ENCODE assay signal across 1 cellular context in the genomic region with DNA sequence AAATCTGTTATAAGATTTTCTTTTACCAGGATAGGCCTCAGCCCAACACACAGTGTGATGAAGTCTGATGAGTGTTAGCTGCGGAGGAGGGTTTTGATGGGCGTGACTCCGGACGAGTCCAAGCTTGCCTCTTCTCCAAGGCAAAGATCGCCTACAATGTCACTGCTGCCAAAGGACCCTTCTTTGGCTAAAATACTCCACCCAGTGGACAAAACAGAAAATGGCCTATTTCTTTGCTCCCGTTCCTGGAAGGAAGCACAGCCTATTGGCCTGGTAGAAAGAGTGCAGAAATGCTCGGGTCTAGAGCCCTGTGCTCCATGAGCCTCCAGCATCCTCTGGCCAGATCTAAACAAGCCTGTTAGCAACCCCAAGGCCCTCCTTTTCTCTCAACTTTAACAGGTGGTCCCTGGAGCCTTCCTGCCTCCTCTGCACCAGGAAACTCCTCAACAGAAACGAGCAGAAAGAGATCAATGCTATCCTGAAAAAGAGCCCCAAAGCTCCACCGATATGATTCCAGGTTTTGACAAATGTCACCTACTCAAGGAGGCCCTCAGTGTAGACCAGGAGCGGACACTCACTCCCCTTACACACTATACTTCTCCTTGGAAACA.
TF ChIP-seq lines count a peak whose summit lies in the region.

No MANE protein-coding gene starts in this region.

TF ChIP-seq in GM12878, 131 proteins besides CTCF, POLR2A, EP300 and RAD21 (continued from another document):
- TF ChIP-seq, protein P1, sequence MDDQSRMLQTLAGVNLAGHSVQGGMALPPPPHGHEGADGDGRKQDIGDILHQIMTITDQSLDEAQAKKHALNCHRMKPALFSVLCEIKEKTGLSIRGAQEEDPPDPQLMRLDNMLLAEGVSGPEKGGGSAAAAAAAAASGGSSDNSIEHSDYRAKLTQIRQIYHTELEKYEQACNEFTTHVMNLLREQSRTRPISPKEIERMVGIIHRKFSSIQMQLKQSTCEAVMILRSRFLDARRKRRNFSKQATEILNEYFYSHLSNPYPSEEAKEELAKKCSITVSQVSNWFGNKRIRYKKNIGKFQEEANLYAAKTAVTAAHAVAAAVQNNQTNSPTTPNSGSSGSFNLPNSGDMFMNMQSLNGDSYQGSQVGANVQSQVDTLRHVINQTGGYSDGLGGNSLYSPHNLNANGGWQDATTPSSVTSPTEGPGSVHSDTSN (IDR thresholded peaks at IDR 0.05; ENCODE audit: insufficient replicate concordance, low read depth, low read length), result peak; percentile 44
- no peak for TF ChIP-seq ZNF622 (IDR thresholded peaks at IDR 0.05)
- TF ChIP-seq CREB1 (IDR thresholded peaks at IDR 0.05; ENCODE audit: low read depth), result no peak
- TF ChIP-seq YY1 (IDR thresholded peaks at IDR 0.05; ENCODE audit: low read depth, low read length), result peak; percentile 59
- no peak for TF ChIP-seq CBX3 (IDR thresholded peaks at IDR 0.05; ENCODE audit: borderline replicate concordance, low read depth)
- TF ChIP-seq, protein P2, sequence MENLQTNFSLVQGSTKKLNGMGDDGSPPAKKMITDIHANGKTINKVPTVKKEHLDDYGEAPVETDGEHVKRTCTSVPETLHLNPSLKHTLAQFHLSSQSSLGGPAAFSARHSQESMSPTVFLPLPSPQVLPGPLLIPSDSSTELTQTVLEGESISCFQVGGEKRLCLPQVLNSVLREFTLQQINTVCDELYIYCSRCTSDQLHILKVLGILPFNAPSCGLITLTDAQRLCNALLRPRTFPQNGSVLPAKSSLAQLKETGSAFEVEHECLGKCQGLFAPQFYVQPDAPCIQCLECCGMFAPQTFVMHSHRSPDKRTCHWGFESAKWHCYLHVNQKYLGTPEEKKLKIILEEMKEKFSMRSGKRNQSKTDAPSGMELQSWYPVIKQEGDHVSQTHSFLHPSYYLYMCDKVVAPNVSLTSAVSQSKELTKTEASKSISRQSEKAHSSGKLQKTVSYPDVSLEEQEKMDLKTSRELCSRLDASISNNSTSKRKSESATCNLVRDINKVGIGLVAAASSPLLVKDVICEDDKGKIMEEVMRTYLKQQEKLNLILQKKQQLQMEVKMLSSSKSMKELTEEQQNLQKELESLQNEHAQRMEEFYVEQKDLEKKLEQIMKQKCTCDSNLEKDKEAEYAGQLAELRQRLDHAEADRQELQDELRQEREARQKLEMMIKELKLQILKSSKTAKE (IDR thresholded peaks at IDR 0.05; ENCODE audit: low read depth, poor library complexity, severe bottlenecking), result peak; percentile 41
- TF ChIP-seq BHLHE40 (IDR thresholded peaks at IDR 0.05; ENCODE audit: borderline replicate concordance in 1 of 2, low read depth in 2 of 2, low read length in 1 of 2), result 0 out of 4 replicates have a peak, but pooled peaks of 1 of the 2 experiments have one; percentile 12
- peak; percentile 80; the same call in 1 of the 2 replicates for TF ChIP-seq SMC3 (IDR thresholded peaks at IDR 0.05; ENCODE audit: borderline replicate concordance, low read length)
- TF ChIP-seq MEF2A (IDR thresholded peaks at IDR 0.05; ENCODE audit: insufficient read depth, low read depth, low read length), result no peak
- TF ChIP-seq, protein P3, sequence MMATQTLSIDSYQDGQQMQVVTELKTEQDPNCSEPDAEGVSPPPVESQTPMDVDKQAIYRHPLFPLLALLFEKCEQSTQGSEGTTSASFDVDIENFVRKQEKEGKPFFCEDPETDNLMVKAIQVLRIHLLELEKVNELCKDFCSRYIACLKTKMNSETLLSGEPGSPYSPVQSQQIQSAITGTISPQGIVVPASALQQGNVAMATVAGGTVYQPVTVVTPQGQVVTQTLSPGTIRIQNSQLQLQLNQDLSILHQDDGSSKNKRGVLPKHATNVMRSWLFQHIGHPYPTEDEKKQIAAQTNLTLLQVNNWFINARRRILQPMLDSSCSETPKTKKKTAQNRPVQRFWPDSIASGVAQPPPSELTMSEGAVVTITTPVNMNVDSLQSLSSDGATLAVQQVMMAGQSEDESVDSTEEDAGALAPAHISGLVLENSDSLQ (IDR thresholded peaks at IDR 0.05), result peak; percentile 81
- TF ChIP-seq ZNF384 (IDR thresholded peaks at IDR 0.05; ENCODE audit: borderline replicate concordance, low read depth, low read length), result no peak
- no peak for TF ChIP-seq TCF12 (IDR thresholded peaks at IDR 0.05; ENCODE audit: low read depth, low read length)
- no peak for TF ChIP-seq SIX5 (IDR thresholded peaks at IDR 0.05; ENCODE audit: low read depth, low read length, severe bottlenecking)
- TF ChIP-seq SUZ12 (IDR thresholded peaks at IDR 0.05; ENCODE audit: unreplicated experiment), result no peak
- TF ChIP-seq RUNX3 (IDR thresholded peaks at IDR 0.05; ENCODE audit: low read length), result no peak
- TF ChIP-seq TARDBP (IDR thresholded peaks at IDR 0.05; ENCODE audit: borderline replicate concordance), result no peak
